ENCODE assay signal across 1 cellular context in genomic region chr20:23435675-23436539, GRCh38.
A peak's percentile ranks its signal among the peaks of the same experiment; 100 is the strongest.
TF ChIP-seq lines count a peak whose summit lies in the region.

No MANE protein-coding gene starts in this region.

TF ChIP-seq in HepG2, 621 proteins besides CTCF, POLR2A, EP300 and RAD21 (continued from another document and continues in another):
- TF ChIP-seq FOXP4 (CRISPR knock-in tag; IDR thresholded peaks at IDR 0.05) = peak; percentile 60
- TF ChIP-seq RARG (CRISPR knock-in tag; IDR thresholded peaks at IDR 0.05; ENCODE audit: low read depth) = no peak
- TF ChIP-seq GFI1 (CRISPR knock-in tag; IDR thresholded peaks at IDR 0.05; ENCODE audit: borderline replicate concordance) = peak; percentile 54; the same call in 1 of the 2 replicates
- TF ChIP-seq HDAC1 (CRISPR knock-in tag; IDR thresholded peaks at IDR 0.05) = no peak; the same call in 1 of the 2 replicates
- peak; percentile 59; the same call in 1 of the 2 replicates for TF ChIP-seq ZNF574 (CRISPR knock-in tag; IDR thresholded peaks at IDR 0.05)
- no peak; the same call in 1 of the 2 replicates for TF ChIP-seq NCOR1 (IDR thresholded peaks at IDR 0.05; ENCODE audit: borderline replicate concordance, low read length)
- TF ChIP-seq SOX6 (IDR thresholded peaks at IDR 0.05) = no peak
- TF ChIP-seq SOX6 (CRISPR knock-in tag; IDR thresholded peaks at IDR 0.05) = peak; percentile 53; the same call in 1 of the 2 replicates
- TF ChIP-seq PHF20 (CRISPR knock-in tag; IDR thresholded peaks at IDR 0.05) = peak; percentile 45; the same call in 1 of the 2 replicates
- TF ChIP-seq GATAD1 (CRISPR knock-in tag; IDR thresholded peaks at IDR 0.05) = 0 out of 2 replicates have a peak, but pooled peaks have one; percentile 24
- peak; percentile 72; the same call in 1 of the 2 replicates for TF ChIP-seq FOXJ3 (CRISPR knock-in tag; IDR thresholded peaks at IDR 0.05; ENCODE audit: borderline replicate concordance)
- no peak for TF ChIP-seq BRF2 (CRISPR knock-in tag; IDR thresholded peaks at IDR 0.05)
- peak; percentile 29; the same call in 1 of the 2 replicates for TF ChIP-seq ELF1 (CRISPR knock-in tag; IDR thresholded peaks at IDR 0.05)
- TF ChIP-seq ZBTB21 (CRISPR knock-in tag; IDR thresholded peaks at IDR 0.05) = no peak
- no peak for TF ChIP-seq REST (IDR thresholded peaks at IDR 0.05; ENCODE audit: borderline replicate concordance in 1 of 2, low read depth in 1 of 2, low read length in 2 of 2)
- no peak for TF ChIP-seq U2AF1 (optimal IDR thresholded peaks at IDR 0.05; ENCODE audit: low read depth, low read length)
- TF ChIP-seq FOSL2 (CRISPR knock-in tag; IDR thresholded peaks at IDR 0.05) = peak; percentile 63
- TF ChIP-seq KDM6A (CRISPR knock-in tag; IDR thresholded peaks at IDR 0.05; ENCODE audit: low read depth) = 0 out of 2 replicates have a peak, but pooled peaks have one; percentile 19
- TF ChIP-seq ZNF335 (CRISPR knock-in tag; IDR thresholded peaks at IDR 0.05) = 0 out of 2 replicates have a peak, but pooled peaks have one; percentile 51
- TF ChIP-seq, protein P1, sequence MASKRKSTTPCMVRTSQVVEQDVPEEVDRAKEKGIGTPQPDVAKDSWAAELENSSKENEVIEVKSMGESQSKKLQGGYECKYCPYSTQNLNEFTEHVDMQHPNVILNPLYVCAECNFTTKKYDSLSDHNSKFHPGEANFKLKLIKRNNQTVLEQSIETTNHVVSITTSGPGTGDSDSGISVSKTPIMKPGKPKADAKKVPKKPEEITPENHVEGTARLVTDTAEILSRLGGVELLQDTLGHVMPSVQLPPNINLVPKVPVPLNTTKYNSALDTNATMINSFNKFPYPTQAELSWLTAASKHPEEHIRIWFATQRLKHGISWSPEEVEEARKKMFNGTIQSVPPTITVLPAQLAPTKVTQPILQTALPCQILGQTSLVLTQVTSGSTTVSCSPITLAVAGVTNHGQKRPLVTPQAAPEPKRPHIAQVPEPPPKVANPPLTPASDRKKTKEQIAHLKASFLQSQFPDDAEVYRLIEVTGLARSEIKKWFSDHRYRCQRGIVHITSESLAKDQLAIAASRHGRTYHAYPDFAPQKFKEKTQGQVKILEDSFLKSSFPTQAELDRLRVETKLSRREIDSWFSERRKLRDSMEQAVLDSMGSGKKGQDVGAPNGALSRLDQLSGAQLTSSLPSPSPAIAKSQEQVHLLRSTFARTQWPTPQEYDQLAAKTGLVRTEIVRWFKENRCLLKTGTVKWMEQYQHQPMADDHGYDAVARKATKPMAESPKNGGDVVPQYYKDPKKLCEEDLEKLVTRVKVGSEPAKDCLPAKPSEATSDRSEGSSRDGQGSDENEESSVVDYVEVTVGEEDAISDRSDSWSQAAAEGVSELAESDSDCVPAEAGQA (IDR thresholded peaks at IDR 0.05; ENCODE audit: low read depth) = peak; percentile 32; the same call in 1 of the 2 replicates
- TF ChIP-seq, protein P1 (CRISPR knock-in tag; IDR thresholded peaks at IDR 0.05; ENCODE audit: borderline replicate concordance) = no peak
- TF ChIP-seq, protein P2, sequence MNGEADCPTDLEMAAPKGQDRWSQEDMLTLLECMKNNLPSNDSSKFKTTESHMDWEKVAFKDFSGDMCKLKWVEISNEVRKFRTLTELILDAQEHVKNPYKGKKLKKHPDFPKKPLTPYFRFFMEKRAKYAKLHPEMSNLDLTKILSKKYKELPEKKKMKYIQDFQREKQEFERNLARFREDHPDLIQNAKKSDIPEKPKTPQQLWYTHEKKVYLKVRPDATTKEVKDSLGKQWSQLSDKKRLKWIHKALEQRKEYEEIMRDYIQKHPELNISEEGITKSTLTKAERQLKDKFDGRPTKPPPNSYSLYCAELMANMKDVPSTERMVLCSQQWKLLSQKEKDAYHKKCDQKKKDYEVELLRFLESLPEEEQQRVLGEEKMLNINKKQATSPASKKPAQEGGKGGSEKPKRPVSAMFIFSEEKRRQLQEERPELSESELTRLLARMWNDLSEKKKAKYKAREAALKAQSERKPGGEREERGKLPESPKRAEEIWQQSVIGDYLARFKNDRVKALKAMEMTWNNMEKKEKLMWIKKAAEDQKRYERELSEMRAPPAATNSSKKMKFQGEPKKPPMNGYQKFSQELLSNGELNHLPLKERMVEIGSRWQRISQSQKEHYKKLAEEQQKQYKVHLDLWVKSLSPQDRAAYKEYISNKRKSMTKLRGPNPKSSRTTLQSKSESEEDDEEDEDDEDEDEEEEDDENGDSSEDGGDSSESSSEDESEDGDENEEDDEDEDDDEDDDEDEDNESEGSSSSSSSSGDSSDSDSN (CRISPR knock-in tag; IDR thresholded peaks at IDR 0.05) = peak; percentile 74; the same call in 1 of the 2 replicates
- TF ChIP-seq, protein P3, sequence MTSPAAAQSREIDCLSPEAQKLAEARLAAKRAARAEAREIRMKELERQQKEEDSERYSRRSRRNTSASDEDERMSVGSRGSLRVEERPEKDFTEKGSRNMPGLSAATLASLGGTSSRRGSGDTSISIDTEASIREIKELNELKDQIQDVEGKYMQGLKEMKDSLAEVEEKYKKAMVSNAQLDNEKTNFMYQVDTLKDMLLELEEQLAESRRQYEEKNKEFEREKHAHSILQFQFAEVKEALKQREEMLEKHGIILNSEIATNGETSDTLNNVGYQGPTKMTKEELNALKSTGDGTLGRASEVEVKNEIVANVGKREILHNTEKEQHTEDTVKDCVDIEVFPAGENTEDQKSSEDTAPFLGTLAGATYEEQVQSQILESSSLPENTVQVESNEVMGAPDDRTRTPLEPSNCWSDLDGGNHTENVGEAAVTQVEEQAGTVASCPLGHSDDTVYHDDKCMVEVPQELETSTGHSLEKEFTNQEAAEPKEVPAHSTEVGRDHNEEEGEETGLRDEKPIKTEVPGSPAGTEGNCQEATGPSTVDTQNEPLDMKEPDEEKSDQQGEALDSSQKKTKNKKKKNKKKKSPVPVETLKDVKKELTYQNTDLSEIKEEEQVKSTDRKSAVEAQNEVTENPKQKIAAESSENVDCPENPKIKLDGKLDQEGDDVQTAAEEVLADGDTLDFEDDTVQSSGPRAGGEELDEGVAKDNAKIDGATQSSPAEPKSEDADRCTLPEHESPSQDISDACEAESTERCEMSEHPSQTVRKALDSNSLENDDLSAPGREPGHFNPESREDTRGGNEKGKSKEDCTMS (CRISPR knock-in tag; conservative IDR thresholded peaks at IDR 0.05) = no peak
- peak; percentile 28; the same call in 1 of the 2 replicates for TF ChIP-seq FOXK1 (CRISPR knock-in tag; IDR thresholded peaks at IDR 0.05; ENCODE audit: borderline replicate concordance, low read depth)
- no peak for TF ChIP-seq ZNF530 (CRISPR knock-in tag; IDR thresholded peaks at IDR 0.05; ENCODE audit: low read depth)
- no peak for TF ChIP-seq HMGXB3 (CRISPR knock-in tag; IDR thresholded peaks at IDR 0.05; ENCODE audit: borderline replicate concordance)
